1 cellular context compared by ENCODE assay signal in genomic region chr6:81734081-81734480, GRCh38.
TF ChIP-seq lines count a peak whose summit lies in the region.

No MANE protein-coding gene starts in this region.

TF ChIP-seq in H1, 55 proteins besides CTCF, POLR2A, EP300 and RAD21:
- TF ChIP-seq ATF3 (IDR thresholded peaks at IDR 0.05; ENCODE audit: insufficient read depth, low read depth, low read length), result no peak
- no peak for TF ChIP-seq CBX5 (IDR thresholded peaks at IDR 0.05; ENCODE audit: low read depth, low read length)
- no peak for TF ChIP-seq JUN (IDR thresholded peaks at IDR 0.05; ENCODE audit: low read depth, low read length)
- no peak for TF ChIP-seq SAP30 (IDR thresholded peaks at IDR 0.05; ENCODE audit: insufficient read depth, insufficient replicate concordance, low read length)
- no peak for TF ChIP-seq SP4 (IDR thresholded peaks at IDR 0.05; ENCODE audit: low read length)
